1 cellular context compared by ENCODE assay signal in genomic region chr17:77098884-77099545, GRCh38.
TF ChIP-seq lines count a peak whose summit lies in the region.

No MANE protein-coding gene starts in this region.

TF ChIP-seq in HepG2, 621 proteins besides CTCF, POLR2A, EP300 and RAD21 (continued from another document and continues in another):
- TF ChIP-seq MLX (CRISPR knock-in tag; IDR thresholded peaks at IDR 0.05) (peak; percentile 89), SETDB1 (CRISPR knock-in tag; IDR thresholded peaks at IDR 0.05; ENCODE audit: borderline replicate concordance) (no peak), SNAPC2 (CRISPR knock-in tag; IDR thresholded peaks at IDR 0.05) (no peak), ZNF687 (CRISPR knock-in tag; IDR thresholded peaks at IDR 0.05) (no peak), ISX (CRISPR knock-in tag; conservative IDR thresholded peaks at IDR 0.05) (no peak), ZBTB7B (CRISPR knock-in tag; IDR thresholded peaks at IDR 0.05) (no peak), ZBTB3 (CRISPR knock-in tag; IDR thresholded peaks at IDR 0.05; ENCODE audit: borderline replicate concordance, low read depth) (no peak), ZNF749 (CRISPR knock-in tag; IDR thresholded peaks at IDR 0.05; ENCODE audit: borderline replicate concordance) (no peak), SNAI1 (CRISPR knock-in tag; IDR thresholded peaks at IDR 0.05; ENCODE audit: borderline replicate concordance) (no peak), ZNF704 (CRISPR knock-in tag; IDR thresholded peaks at IDR 0.05; ENCODE audit: borderline replicate concordance) (no peak), ZNF20 (CRISPR knock-in tag; IDR thresholded peaks at IDR 0.05) (no peak), THYN1 (CRISPR knock-in tag; IDR thresholded peaks at IDR 0.05; ENCODE audit: borderline replicate concordance, low read depth) (no peak), MXD1 (CRISPR knock-in tag; IDR thresholded peaks at IDR 0.05) (no peak), ONECUT2 (CRISPR knock-in tag; IDR thresholded peaks at IDR 0.05) (no peak), ZNF570 (CRISPR knock-in tag; IDR thresholded peaks at IDR 0.05; ENCODE audit: borderline replicate concordance) (no peak), ATF2 (CRISPR knock-in tag; IDR thresholded peaks at IDR 0.05) (no peak; the same call in 1 of the 2 replicates), GTF3A (CRISPR knock-in tag; conservative IDR thresholded peaks at IDR 0.05) (no peak), GLI4 (CRISPR knock-in tag; IDR thresholded peaks at IDR 0.05; ENCODE audit: borderline replicate concordance) (no peak), TAF15 (IDR thresholded peaks at IDR 0.05; ENCODE audit: low read depth, low read length, poor library complexity, severe bottlenecking) (no peak), PHF20 (CRISPR knock-in tag; IDR thresholded peaks at IDR 0.05) (no peak), TRIM24 (CRISPR knock-in tag; IDR thresholded peaks at IDR 0.05) (no peak), ZNF382 (CRISPR knock-in tag; IDR thresholded peaks at IDR 0.05; ENCODE audit: borderline replicate concordance) (no peak), ZHX1 (CRISPR knock-in tag; IDR thresholded peaks at IDR 0.05; ENCODE audit: low read depth) (no peak), ZBTB40 (IDR thresholded peaks at IDR 0.05) (no peak), ZBTB40 (CRISPR knock-in tag; IDR thresholded peaks at IDR 0.05) (no peak), E2F2 (CRISPR knock-in tag; IDR thresholded peaks at IDR 0.05; ENCODE audit: borderline replicate concordance) (no peak), ZNF136 (CRISPR knock-in tag; IDR thresholded peaks at IDR 0.05; ENCODE audit: low read depth) (no peak), ZNF260 (CRISPR knock-in tag; IDR thresholded peaks at IDR 0.05; ENCODE audit: borderline replicate concordance, low read depth) (no peak), CCDC6 (CRISPR knock-in tag; IDR thresholded peaks at IDR 0.05) (no peak), REXO4 (CRISPR knock-in tag; IDR thresholded peaks at IDR 0.05; ENCODE audit: borderline replicate concordance) (no peak), ZBTB37 (CRISPR knock-in tag; IDR thresholded peaks at IDR 0.05) (no peak)
